20 cellular contexts compared by ENCODE assay signal in genomic region chr1:247189981-247190798, GRCh38. TPM values are rescaled to one million over a fixed set of nuclear protein-coding genes. Genes with fewer than 3 reads are reported as not detected.
DNase-seq lines count a peak whose midpoint lies in the region; ATAC-seq and TF ChIP-seq lines count a peak whose summit lies in the region.
"Had no signal": no experiment of that assay in that cellular context is flagged by ENCODE, and none has a peak within 500 bp of the region (broad histone marks: within the 10 kb centered on the region; RNA-seq: fewer than 3 reads in every experiment).

No MANE protein-coding gene starts in this region.

- H3K9ac ChIP-seq in HCT116 (ENCODE audit: low read length) (no peak overlapping the region), adipocyte (ENCODE audit: low read length) (no peak overlapping the region)

- TF ChIP-seq POLR2A in HCT116 (IDR thresholded peaks at IDR 0.05; ENCODE audit: borderline replicate concordance, extremely low read depth, insufficient read depth, insufficient read length) = no peak

- H3K4me3 ChIP-seq in A673 (ENCODE audit: low read depth, low read length, poor library complexity, severe bottlenecking) (no peak overlapping the region), HCT116 (replicated peaks in 1 of 2; ENCODE audit: low read depth in 1 of 2, low read length in 2 of 2) (no peak overlapping the region), adipocyte (ENCODE audit: low read length) (peak overlapping the region; percentile 71)
- H3K4me3 ChIP-seq: SJCRH30 had no signal

- no peak for TF ChIP-seq RAD21 in HCT116 (IDR thresholded peaks at IDR 0.05; ENCODE audit: low read depth)

- no peak overlapping the region for H2AFZ ChIP-seq in HCT116 (ENCODE audit: low read depth, low read length, poor library complexity, severe bottlenecking)

- H3K27me3 Mint-ChIP-seq in endothelial cell (ENCODE audit: unreplicated experiment) = peaks cover 1% of the 10 kb centered on the region
- H3K27me3 Mint-ChIP-seq: IgD-negative memory B cell had no signal

- H3K4me3 Mint-ChIP-seq in endothelial cell (ENCODE audit: unreplicated experiment) = peak overlapping the region; percentile 70
- H3K4me3 Mint-ChIP-seq: T-helper 1 cell treated with Interleukin-12 subunit alpha and Interleukin-12 subunit beta and Interleukin-4 antibody, amounts not matched to agents 30 μg/mL and 1 μg/mL, for 36 hours had no signal

- H3K79me2 ChIP-seq in HCT116 (ENCODE audit: insufficient read depth, low read length) = no peaks in the 10 kb centered on the region; the same call in 1 of the 2 replicates

- RAD21 ChIA-PET in HCT116 (lab: Charles Lee; ENCODE audit: low non-redundant PET in 1 of 2, low total read pairs in 2 of 2, uncharacterized antibody in 2 of 2, unreplicated experiment in 2 of 2) = no interaction called here

- POLR2A ChIA-PET in A673 (lab: Charles Lee; ENCODE audit: low non-redundant PET) = no interaction called here
- POLR2A ChIA-PET in HCT116 (lab: Charles Lee) = no interaction called here

- peaks cover 80% of the 10 kb centered on the region for H3K36me3 Mint-ChIP-seq in endothelial cell (ENCODE audit: low read depth, unreplicated experiment)

- H3K36me3 ChIP-seq in A673 (ENCODE audit: insufficient read depth, low read length, poor library complexity, severe bottlenecking) = peaks cover 39% of the 10 kb centered on the region
- peaks cover 0 to 25% of the 10 kb centered on the region in 2 experiments; a peak in 3 of 4 replicates for H3K36me3 ChIP-seq in HCT116 (ENCODE audit: control insufficient read depth in 1 of 2, insufficient read depth in 2 of 2, low read length in 2 of 2)
- peaks cover 74% of the 10 kb centered on the region for H3K36me3 ChIP-seq in adipocyte (ENCODE audit: control insufficient read depth, insufficient read depth, low read length, severe bottlenecking)

- CTCF ChIA-PET in A673 (lab: Charles Lee) (no interaction called here), HCT116 (lab: Charles Lee) (no interaction called here)

- no peaks in the 10 kb centered on the region for H4K20me1 ChIP-seq in HCT116 (ENCODE audit: insufficient read depth)

- H3K4me1 Mint-ChIP-seq in endothelial cell (ENCODE audit: unreplicated experiment) = no peaks in the 10 kb centered on the region
- H3K4me1 Mint-ChIP-seq: IgD-negative memory B cell had no signal

- H3K27ac ChIP-seq in A673 (ENCODE audit: low read depth, low read length, poor library complexity, severe bottlenecking) (no peak overlapping the region), HCT116 (ENCODE audit: low read depth, low read length) (no peak overlapping the region)
- H3K27ac ChIP-seq: C4-2B, SJCRH30 had no signal

- BruUV-seq in A673 (replicated peaks; lab: Mats Ljungman, UMichigan) = TSS peak; percentile 51
- BruUV-seq in HCT116 (replicated peaks; lab: Mats Ljungman, UMichigan) = TSS peak; percentile 50

- H3K27me3 ChIP-seq in A673 (replicated peaks; ENCODE audit: insufficient read depth, low read depth, low read length, poor library complexity) (no peaks in the 10 kb centered on the region), HCT116 (ENCODE audit: insufficient read depth, low read length) (no peaks in the 10 kb centered on the region), adipocyte (replicated peaks; ENCODE audit: control insufficient read depth, insufficient read depth, low read length) (no peaks in the 10 kb centered on the region)
- H3K27me3 ChIP-seq: SJCRH30 had no signal

- intact Hi-C loops in A673 (cut with micrococcal nuclease; ENCODE audit: unreplicated experiment) = no loop called here
- intact Hi-C loops in HCT116 (cut with micrococcal nuclease) = no loop called here

- H3K9me2 ChIP-seq in HCT116 (ENCODE audit: insufficient read depth) = no peaks in the 10 kb centered on the region

- TF ChIP-seq CTCF in A673 (conservative IDR thresholded peaks at IDR 0.05; ENCODE audit: low read depth, low read length) = no peak
- TF ChIP-seq CTCF in HCT116 (IDR thresholded peaks at IDR 0.05 in 2 of 3, conservative IDR thresholded peaks at IDR 0.05 in 1 of 3; ENCODE audit: borderline replicate concordance in 1 of 3, insufficient read depth in 1 of 3, low read depth in 2 of 3, low read length in 2 of 3) = no peak
- no peak for TF ChIP-seq CTCF in endothelial cell (IDR thresholded peaks at IDR 0.05; ENCODE audit: unreplicated experiment)

- H3K9me3 ChIP-seq in A673 (ENCODE audit: low read depth, low read length, poor library complexity, severe bottlenecking) (peaks cover 64% of the 10 kb centered on the region), HCT116 (ENCODE audit: control insufficient read depth in 1 of 2, insufficient read depth in 1 of 2, low read depth in 1 of 2, low read length in 2 of 2) (peaks cover 10 to 44% of the 10 kb centered on the region in 2 experiments; a peak in 3 of 4 replicates), adipocyte (ENCODE audit: control insufficient read depth, low read length) (peaks cover 96% of the 10 kb centered on the region)

- ATAC-seq in HCT116 (no peak), HG03565 (IDR thresholded peaks at IDR 0.05; ENCODE audit: unreplicated experiment) (no peak), GM21367 (IDR thresholded peaks at IDR 0.05; ENCODE audit: unreplicated experiment) (no peak), SK-N-SH treated with all-trans-retinoic acid at 6 μM for 48 hours (no peak)

- no peak overlapping the region for H3K4me2 ChIP-seq in HCT116 (ENCODE audit: low read length)

- H3K4me1 ChIP-seq in A673 (ENCODE audit: insufficient read depth, low read length, poor library complexity, severe bottlenecking) (no peaks in the 10 kb centered on the region), HCT116 (ENCODE audit: control insufficient read depth in 1 of 2, insufficient read depth in 2 of 2, low read length in 2 of 2) (no peaks in the 10 kb centered on the region), adipocyte (ENCODE audit: control insufficient read depth, insufficient read depth, low read length) (no peaks in the 10 kb centered on the region)
- H3K4me1 ChIP-seq: SJCRH30 had no signal

- DNase-seq in A673 (ENCODE audit: low spot score) (no peak), HCT116 (ENCODE audit: low read depth, low spot score) (no peak), adipocyte (ENCODE audit: low read depth) (no peak), endothelial cell (ENCODE audit: low spot score) (no peak), mucosa of gallbladder (ENCODE audit: low spot score) (no peak)
- DNase-seq: DMS 273 treated with DMSO at 0.1 percent for 48 hours, DND-41, GOT3, NCI-H1105 treated with DMSO at 0.1 percent for 48 hours, NCI-H1694, NCI-H2081 treated with DMSO at 0.1 percent for 48 hours, NCI-H510A, NCI-H774, SJCRH30 had no signal

- no peak overlapping the region for H3K27ac Mint-ChIP-seq in endothelial cell (ENCODE audit: unreplicated experiment)
- H3K27ac Mint-ChIP-seq: IgD-negative memory B cell; T-helper 1 cell treated with Interleukin-12 subunit alpha and Interleukin-12 subunit beta and Interleukin-4 antibody, amounts not matched to agents 30 μg/mL and 1 μg/mL, for 36 hours had no signal

- H3K9me3 Mint-ChIP-seq in endothelial cell (ENCODE audit: unreplicated experiment) = peaks cover 24% of the 10 kb centered on the region

TF ChIP-seq in HCT116, 20 proteins besides CTCF, POLR2A, EP300 and RAD21:
- no peak for TF ChIP-seq TCF7L2 (IDR thresholded peaks at IDR 0.05; ENCODE audit: borderline replicate concordance, extremely low read depth, insufficient read depth, insufficient read length)
- no peak for TF ChIP-seq SIN3A (IDR thresholded peaks at IDR 0.05; ENCODE audit: low read depth)
- no peak for TF ChIP-seq JUND (IDR thresholded peaks at IDR 0.05)
- no peak for TF ChIP-seq POLR2AphosphoS5 (IDR thresholded peaks at IDR 0.05; ENCODE audit: low read depth, low read length)
- peak; percentile 82 for TF ChIP-seq ZNF274 (IDR thresholded peaks at IDR 0.05; ENCODE audit: low read depth, low read length)
- TF ChIP-seq SP1 (IDR thresholded peaks at IDR 0.05; ENCODE audit: low read depth) = no peak
TF ChIP-seq in HCT116: peak in this region for 1.

TF ChIP-seq in SK-N-SH treated with all-trans-retinoic acid at 6 μM for 48 hours, 23 proteins besides CTCF, POLR2A, EP300 and RAD21:
- TF ChIP-seq ESRRG (CRISPR knock-in tag; IDR thresholded peaks at IDR 0.05) (no peak), ZC3H10 (CRISPR knock-in tag; IDR thresholded peaks at IDR 0.05) (no peak), ZFP3 (CRISPR knock-in tag; IDR thresholded peaks at IDR 0.05) (no peak), ZNF70 (CRISPR knock-in tag; IDR thresholded peaks at IDR 0.05) (no peak)
- TF ChIP-seq, protein P1, sequence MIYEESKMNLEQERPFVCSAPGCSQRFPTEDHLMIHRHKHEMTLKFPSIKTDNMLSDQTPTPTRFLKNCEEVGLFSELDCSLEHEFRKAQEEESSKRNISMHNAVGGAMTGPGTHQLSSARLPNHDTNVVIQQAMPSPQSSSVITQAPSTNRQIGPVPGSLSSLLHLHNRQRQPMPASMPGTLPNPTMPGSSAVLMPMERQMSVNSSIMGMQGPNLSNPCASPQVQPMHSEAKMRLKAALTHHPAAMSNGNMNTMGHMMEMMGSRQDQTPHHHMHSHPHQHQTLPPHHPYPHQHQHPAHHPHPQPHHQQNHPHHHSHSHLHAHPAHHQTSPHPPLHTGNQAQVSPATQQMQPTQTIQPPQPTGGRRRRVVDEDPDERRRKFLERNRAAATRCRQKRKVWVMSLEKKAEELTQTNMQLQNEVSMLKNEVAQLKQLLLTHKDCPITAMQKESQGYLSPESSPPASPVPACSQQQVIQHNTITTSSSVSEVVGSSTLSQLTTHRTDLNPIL (CRISPR knock-in tag; IDR thresholded peaks at IDR 0.05; ENCODE audit: low read depth) = no peak

RNA-seq across cellular contexts. Expression of gene ZNF124, which starts 18.4 kb away (rescaled TPM):
- total RNA-seq in A673 (2021) (34.7 TPM in 2 replicates), HCT116 (2021; ENCODE audit: unreplicated experiment) (16.3 TPM), endothelial cell (ENCODE audit: unreplicated experiment) (138 TPM), mucosa of gallbladder (34.2 TPM)
- 1.6 and 3.1 TPM in 2 replicates for polyA plus RNA-seq in HCT116 (2012)
